In genomic region chr16:89386786-89387185, GRCh38 we compare ENCODE assay signal across 16 cellular contexts.
DNase-seq lines count a peak whose midpoint lies in the region; ATAC-seq and TF ChIP-seq lines count a peak whose summit lies in the region.
"Had no signal": no experiment of that assay in that cellular context is flagged by ENCODE, and none has a peak within 500 bp of the region (broad histone marks: within the 10 kb centered on the region; RNA-seq: fewer than 3 reads in every experiment).

No MANE protein-coding gene starts in this region.

- POLR2A ChIA-PET in CD8-positive, alpha-beta T cell (lab: Charles Lee) = no interaction called here
- POLR2A ChIA-PET in naive thymus-derived CD4-positive, alpha-beta T cell (lab: Charles Lee) = no interaction called here

- in situ Hi-C loops in brain microvascular endothelial cell (cut with HindIII; ENCODE audit: low pct_ligation_motif_present, low sequenced_read_pairs) = no loop called here

- peaks cover 79% of the 10 kb centered on the region for H3K4me1 Mint-ChIP-seq in CD8-positive, alpha-beta T cell (ENCODE audit: low read depth)
- peaks cover 75% of the 10 kb centered on the region for H3K4me1 Mint-ChIP-seq in activated naive CD8-positive, alpha-beta T cell treated with anti-CD3 and anti-CD28 coated beads, Interleukin-2, amount 50 U/mL, for 24 hours
- H3K4me1 Mint-ChIP-seq in naive thymus-derived CD4-positive, alpha-beta T cell = peaks cover 60 to 89% (median 73%) of the 10 kb centered on the region in 7 donors

- H3K36me3 ChIP-seq in BLaER1 treated with 17β-estradiol and CSF1 and Interleukin-3, amounts not matched to agents 10 nM and 100 nM = peaks cover 7 to 50% (median 34%) of the 10 kb centered on the region in 11 experiments; a peak in 19 of 22 replicates
- no peaks in the 10 kb centered on the region for H3K36me3 ChIP-seq in CD8-positive, alpha-beta T cell (ENCODE audit: insufficient read depth, low read length)
- H3K36me3 ChIP-seq in naive thymus-derived CD4-positive, alpha-beta T cell (ENCODE audit: control insufficient read depth in 2 of 3, insufficient read depth in 3 of 3, low read length in 3 of 3) = no peaks in the 10 kb centered on the region
- H3K36me3 ChIP-seq in brain microvascular endothelial cell (replicated peaks) = no peaks in the 10 kb centered on the region
- H3K36me3 ChIP-seq: tibial artery had no signal

- H3K9me3 Mint-ChIP-seq in CD8-positive, alpha-beta T cell = peaks cover 3% of the 10 kb centered on the region
- no peaks in the 10 kb centered on the region for H3K9me3 Mint-ChIP-seq in activated naive CD8-positive, alpha-beta T cell treated with anti-CD3 and anti-CD28 coated beads, Interleukin-2, amount 50 U/mL, for 24 hours
- H3K9me3 Mint-ChIP-seq in naive thymus-derived CD4-positive, alpha-beta T cell = peaks cover 0 to 5% (median 2%) of the 10 kb centered on the region in 11 donors

- CTCF ChIA-PET in CD8-positive, alpha-beta T cell (lab: Charles Lee) = no interaction called here
- CTCF ChIA-PET in naive thymus-derived CD4-positive, alpha-beta T cell (lab: Charles Lee) = interaction anchor here (0.6 kb wide), 1 partner anchor 18 kb away, joined by 3 read pairs; no protein-coding TSS in a partner anchor

- H3K27me3 ChIP-seq in BLaER1 treated with 17β-estradiol and CSF1 and Interleukin-3, amounts not matched to agents 10 nM and 100 nM = no peaks in the 10 kb centered on the region
- H3K27me3 ChIP-seq in CD8-positive, alpha-beta T cell (ENCODE audit: insufficient read depth, low read length) = no peaks in the 10 kb centered on the region
- H3K27me3 ChIP-seq in naive thymus-derived CD4-positive, alpha-beta T cell (ENCODE audit: control insufficient read depth in 2 of 2, insufficient read depth in 2 of 2, low read length in 2 of 2) = no peaks in the 10 kb centered on the region
- no peaks in the 10 kb centered on the region for H3K27me3 ChIP-seq in brain microvascular endothelial cell (replicated peaks)
- H3K27me3 ChIP-seq: tibial artery had no signal

- H3K4me2 ChIP-seq in BLaER1 treated with 17β-estradiol and CSF1 and Interleukin-3, amounts not matched to agents 10 nM and 100 nM = peak overlapping the region; percentile 46 to 80 (median 69); a peak in 21 of 22 replicates
- H3K4me2 ChIP-seq: smooth muscle cell had no signal

- H3K4me3 ChIP-seq in BLaER1 treated with 17β-estradiol and CSF1 and Interleukin-3, amounts not matched to agents 10 nM and 100 nM = no peak overlapping the region
- H3K4me3 ChIP-seq in CD8-positive, alpha-beta T cell (ENCODE audit: low read depth, low read length) = no peak overlapping the region
- H3K4me3 ChIP-seq in naive thymus-derived CD4-positive, alpha-beta T cell (ENCODE audit: low read length) = no peak overlapping the region
- H3K4me3 ChIP-seq in brain microvascular endothelial cell (ENCODE audit: low read depth, low read length) = no peak overlapping the region
- H3K4me3 ChIP-seq: smooth muscle cell, tibial artery had no signal

- peak overlapping the region; percentile 80 for H3K27ac Mint-ChIP-seq in CD8-positive, alpha-beta T cell
- H3K27ac Mint-ChIP-seq in activated naive CD8-positive, alpha-beta T cell treated with anti-CD3 and anti-CD28 coated beads, Interleukin-2, amount 50 U/mL, for 24 hours = peak overlapping the region; percentile 66
- H3K27ac Mint-ChIP-seq in naive thymus-derived CD4-positive, alpha-beta T cell = peak overlapping the region in 8 of 9 donors; percentile 25 to 83 (median 69)
- H3K27ac Mint-ChIP-seq: progenitor cell of endocrine pancreas had no signal

- H3K9ac ChIP-seq in BLaER1 treated with 17β-estradiol and CSF1 and Interleukin-3, amounts not matched to agents 10 nM and 100 nM = peak overlapping the region in 5 of 11 experiments; percentile 9 to 37 (median 24); a peak in 5 of 22 replicates

- peaks cover 34% of the 10 kb centered on the region for H3K36me3 Mint-ChIP-seq in CD8-positive, alpha-beta T cell
- H3K36me3 Mint-ChIP-seq in activated naive CD8-positive, alpha-beta T cell treated with anti-CD3 and anti-CD28 coated beads, Interleukin-2, amount 50 U/mL, for 24 hours (ENCODE audit: low read depth) = peaks cover 22% of the 10 kb centered on the region
- peaks cover 4 to 21% (median 18%) of the 10 kb centered on the region in 5 donors for H3K36me3 Mint-ChIP-seq in naive thymus-derived CD4-positive, alpha-beta T cell

- H3K4me1 ChIP-seq in BLaER1 treated with 17β-estradiol and CSF1 and Interleukin-3, amounts not matched to agents 10 nM and 100 nM = peaks cover 72 to 82% (median 76%) of the 10 kb centered on the region in 10 experiments
- H3K4me1 ChIP-seq in CD8-positive, alpha-beta T cell (ENCODE audit: insufficient read depth, low read length) = peaks cover 57% of the 10 kb centered on the region
- H3K4me1 ChIP-seq in naive thymus-derived CD4-positive, alpha-beta T cell (ENCODE audit: control insufficient read depth in 2 of 2, insufficient read depth in 2 of 2, low read length in 2 of 2) = peaks cover 32 to 56% of the 10 kb centered on the region in 2 donors

- H4K20me1 ChIP-seq in BLaER1 treated with 17β-estradiol and CSF1 and Interleukin-3, amounts not matched to agents 10 nM and 100 nM = peaks cover 98 to 100% (median 100%) of the 10 kb centered on the region in 11 experiments

- peak overlapping the region; percentile 3 for H3K4me3 Mint-ChIP-seq in CD8-positive, alpha-beta T cell
- no peak overlapping the region for H3K4me3 Mint-ChIP-seq in activated naive CD8-positive, alpha-beta T cell treated with anti-CD3 and anti-CD28 coated beads, Interleukin-2, amount 50 U/mL, for 24 hours
- peak overlapping the region; percentile 44 to 81 (median 68) for H3K4me3 Mint-ChIP-seq in naive thymus-derived CD4-positive, alpha-beta T cell

- TF ChIP-seq CTCF in CD8-positive, alpha-beta T cell (IDR thresholded peaks at IDR 0.05) = no peak
- no peak for TF ChIP-seq CTCF in brain microvascular endothelial cell (IDR thresholded peaks at IDR 0.05; ENCODE audit: low read depth, low read length, missing control alignments)

- no peak for ATAC-seq in CD8-positive, alpha-beta T cell
- ATAC-seq in activated naive CD8-positive, alpha-beta T cell treated with anti-CD3 and anti-CD28 coated beads, Interleukin-2, amount 50 U/mL, for 24 hours = no peak
- no peak for ATAC-seq in naive thymus-derived CD4-positive, alpha-beta T cell
- ATAC-seq: HCT116, left ventricle myocardium superior had no signal

- intact Hi-C loops in CD8-positive, alpha-beta T cell (cut with DNase I, micrococcal nuclease) = no loop called here
- intact Hi-C loops in naive thymus-derived CD4-positive, alpha-beta T cell (cut with micrococcal nuclease) = loop anchor here in 1 of 2 donors (5.0 kb wide), 1 partner anchor 34 kb away; no protein-coding TSS in a partner anchor

- H3K9me3 ChIP-seq in BLaER1 treated with 17β-estradiol and CSF1 and Interleukin-3, amounts not matched to agents 10 nM and 100 nM (replicated peaks in 1 of 11) = peaks cover 0 to 8% (median 0%) of the 10 kb centered on the region in 11 experiments; a peak in 3 of 22 replicates
- H3K9me3 ChIP-seq in CD8-positive, alpha-beta T cell (ENCODE audit: low read length) = no peaks in the 10 kb centered on the region
- no peaks in the 10 kb centered on the region for H3K9me3 ChIP-seq in naive thymus-derived CD4-positive, alpha-beta T cell (ENCODE audit: control insufficient read depth in 2 of 3, low read length in 3 of 3)
- H3K9me3 ChIP-seq: tibial artery had no signal

- peak overlapping the region in 7 of 11 experiments; percentile 6 to 56 (median 21); a peak in 8 of 22 replicates for H3K27ac ChIP-seq in BLaER1 treated with 17β-estradiol and CSF1 and Interleukin-3, amounts not matched to agents 10 nM and 100 nM
- H3K27ac ChIP-seq in CD8-positive, alpha-beta T cell (ENCODE audit: low read depth, low read length) = no peak overlapping the region
- no peak overlapping the region for H3K27ac ChIP-seq in naive thymus-derived CD4-positive, alpha-beta T cell (ENCODE audit: low read depth, low read length)
- no peak overlapping the region for H3K27ac ChIP-seq in brain microvascular endothelial cell
- H3K27ac ChIP-seq: tibial artery had no signal

- no peaks in the 10 kb centered on the region for H3K27me3 Mint-ChIP-seq in CD8-positive, alpha-beta T cell (ENCODE audit: low read depth)
- H3K27me3 Mint-ChIP-seq in activated naive CD8-positive, alpha-beta T cell treated with anti-CD3 and anti-CD28 coated beads, Interleukin-2, amount 50 U/mL, for 24 hours = no peaks in the 10 kb centered on the region
- H3K27me3 Mint-ChIP-seq in naive thymus-derived CD4-positive, alpha-beta T cell = no peaks in the 10 kb centered on the region
- H3K27me3 Mint-ChIP-seq: progenitor cell of endocrine pancreas had no signal

- no peak for DNase-seq in CD8-positive, alpha-beta T cell
- DNase-seq in activated naive CD8-positive, alpha-beta T cell treated with anti-CD3 and anti-CD28 coated beads, Interleukin-2, amount 50 U/mL, for 24 hours = no peak
- DNase-seq in naive thymus-derived CD4-positive, alpha-beta T cell = no peak
- DNase-seq in brain microvascular endothelial cell = no peak
- DNase-seq in GOT3 (lab: John Stamatoyannopoulos, UW) = no peak
- DNase-seq in NK-92 (lab: John Stamatoyannopoulos, UW; ENCODE audit: unreplicated experiment) = no peak
- DNase-seq: activated effector memory CD4-positive, alpha-beta T cell treated with Interleukin-2 at 50 U/mL for 16 hours; DND-41; Karpas-422; NCI-H1105 treated with DMSO at 0.1 percent for 48 hours; tibial artery had no signal

Comparison
In these comparisons a context has a peak if more than half of its experiments do, and no peak if none do; other contexts are left out.
1. H3K27ac ChIP-seq: peak in BLaER1 treated with 17β-estradiol and CSF1 and Interleukin-3, amounts not matched to agents 10 nM and 100 nM (7 of 11); none in CD8-positive, alpha-beta T cell (single experiment), naive thymus-derived CD4-positive, alpha-beta T cell (single experiment) and brain microvascular endothelial cell (single experiment).
2. Peak in every context shown above with its lines, with median percentiles within 50 percentile points of each other: H3K27ac Mint-ChIP-seq.